Comparison of ENCODE assay signal across 13 cellular contexts in genomic region chr13:74930402-74931165, GRCh38.
DNase-seq lines count a peak whose midpoint lies in the region; ATAC-seq, FAIRE-seq and TF ChIP-seq lines count a peak whose summit lies in the region.
"Had no signal": no experiment of that assay in that cellular context is flagged by ENCODE, and none has a peak within 500 bp of the region (broad histone marks: within the 10 kb centered on the region; RNA-seq: fewer than 3 reads in every experiment).

No MANE protein-coding gene starts in this region.

- H3K36me3 Mint-ChIP-seq in activated CD4-positive, alpha-beta memory T cell treated with anti-CD3 and anti-CD28 coated beads, Interleukin-2, amount 10 ng/mL, durations not matched to agents 7 days and 5 days (ENCODE audit: low read depth) = no peaks in the 10 kb centered on the region

- no peaks in the 10 kb centered on the region for H3K79me2 ChIP-seq in PC-3 (ENCODE audit: low read length)
- no peaks in the 10 kb centered on the region for H3K79me2 ChIP-seq in fibroblast of lung (ENCODE audit: control insufficient read depth, insufficient read depth, low read length)

- H3K36me3 ChIP-seq in PC-3 (ENCODE audit: low read depth, low read length) = no peaks in the 10 kb centered on the region
- H3K36me3 ChIP-seq in fibroblast of lung (ENCODE audit: control insufficient read depth, insufficient read depth, low read length) = no peaks in the 10 kb centered on the region
- H3K36me3 ChIP-seq in small intestine (ENCODE audit: control insufficient read depth in 2 of 2, insufficient read depth in 2 of 2, low read length in 2 of 2) = no peaks in the 10 kb centered on the region
- H3K36me3 ChIP-seq: left lung, thoracic aorta had no signal

- H4K20me1 ChIP-seq in PC-3 (ENCODE audit: low read length) (no peaks in the 10 kb centered on the region), fibroblast of lung (ENCODE audit: control insufficient read depth, extremely low read depth, insufficient read depth, low read length) (no peaks in the 10 kb centered on the region)

- no peak overlapping the region for H3K4me3 Mint-ChIP-seq in activated CD4-positive, alpha-beta memory T cell treated with anti-CD3 and anti-CD28 coated beads, Interleukin-2, amount 10 ng/mL, durations not matched to agents 7 days and 5 days

- POLR2A ChIA-PET in PC-3 (lab: Charles Lee; ENCODE audit: unreplicated experiment) = interaction anchor here (0.6 kb wide), 1 partner anchor 614 kb away, joined by 4 read pairs; no protein-coding TSS in a partner anchor
- POLR2A ChIA-PET in activated CD4-positive, alpha-beta memory T cell treated with anti-CD3 and anti-CD28 coated beads, Interleukin-2, amount 10 ng/mL, durations not matched to agents 7 days and 5 days (lab: Charles Lee) = no interaction called here

- H3K9me2 ChIP-seq in PC-3 (replicated peaks; ENCODE audit: low read length) = no peaks in the 10 kb centered on the region

- DNase-seq in PC-3 (peak; percentile 86), fibroblast of lung (ENCODE audit: low read depth in 2 of 2) (peak; percentile 64 to 74), small intestine (no peak), NCI-H748 (lab: John Stamatoyannopoulos, UW; ENCODE audit: unreplicated experiment) (no peak)
- no peak for DNase-seq in activated CD4-positive, alpha-beta memory T cell treated with anti-CD3 and anti-CD28 coated beads, Interleukin-2, amount 10 ng/mL, durations not matched to agents 7 days and 5 days
- DNase-seq in activated T-cell treated with anti-CD3 and anti-CD28 coated beads, Interleukin-2, amount 50 U/mL, for 48 hours = no peak
- DNase-seq: activated CD8-positive, alpha-beta memory T cell treated with anti-CD3 and anti-CD28 coated beads for 24 hours; left lung; NCI-H524 treated with DMSO at 0.1 percent for 48 hours; occipital lobe had no signal

- no peak overlapping the region for H3K27ac Mint-ChIP-seq in activated CD4-positive, alpha-beta memory T cell treated with anti-CD3 and anti-CD28 coated beads, Interleukin-2, amount 10 ng/mL, durations not matched to agents 7 days and 5 days

- H3K4me3 ChIP-seq in PC-3 (ENCODE audit: low read length) (peak overlapping the region; percentile 14; the same call in 1 of the 2 replicates), fibroblast of lung (replicated peaks in 1 of 4; ENCODE audit: control extremely low read depth in 1 of 4, insufficient read depth in 1 of 4, low read depth in 3 of 4, low read length in 4 of 4) (no peak overlapping the region), small intestine (ENCODE audit: low read depth in 1 of 2, low read length in 2 of 2) (no peak overlapping the region)
- H3K4me3 ChIP-seq: left lung, thoracic aorta had no signal

- CTCF ChIA-PET in PC-3 (lab: Charles Lee) = no interaction called here
- CTCF ChIA-PET in activated CD4-positive, alpha-beta memory T cell treated with anti-CD3 and anti-CD28 coated beads, Interleukin-2, amount 10 ng/mL, durations not matched to agents 7 days and 5 days (lab: Charles Lee) = interaction anchor here (1.1 kb wide), 1 partner anchor 16 kb away, joined by 3 read pairs; no protein-coding TSS in a partner anchor

- H3K9ac ChIP-seq in PC-3 (ENCODE audit: low read length) (peak overlapping the region; percentile 56), fibroblast of lung (ENCODE audit: insufficient read depth, low read length) (no peak overlapping the region)

- FAIRE-seq in small intestine (lab: Jason Lieb, UNC) = no peak

- intact Hi-C loops in PC-3 (cut with micrococcal nuclease) = loop anchor here (1.0 to 5.0 kb wide), 3 partner anchors 44 to 59 kb away; no protein-coding TSS in a partner anchor

- no peaks in the 10 kb centered on the region for H3K4me1 Mint-ChIP-seq in activated CD4-positive, alpha-beta memory T cell treated with anti-CD3 and anti-CD28 coated beads, Interleukin-2, amount 10 ng/mL, durations not matched to agents 7 days and 5 days

- H3K4me2 ChIP-seq in PC-3 (ENCODE audit: low read length) (peak overlapping the region; percentile 74), fibroblast of lung (ENCODE audit: extremely low read depth, insufficient read depth, low read length) (no peak overlapping the region)

- H3K27me3 ChIP-seq in PC-3 (ENCODE audit: low read length) = no peaks in the 10 kb centered on the region
- H3K27me3 ChIP-seq in fibroblast of lung (ENCODE audit: control insufficient read depth, insufficient read depth, low read length) = no peaks in the 10 kb centered on the region
- H3K27me3 ChIP-seq in small intestine (ENCODE audit: control insufficient read depth in 2 of 2, insufficient read depth in 2 of 2, low read length in 2 of 2) = no peaks in the 10 kb centered on the region
- H3K27me3 ChIP-seq: left lung had no signal

- TF ChIP-seq CTCF in 22Rv1 (IDR thresholded peaks at IDR 0.05) = no peak
- TF ChIP-seq CTCF in PC-3 (conservative IDR thresholded peaks at IDR 0.05; ENCODE audit: low read depth, low read length) = no peak
- no peak for TF ChIP-seq CTCF in fibroblast of lung (conservative IDR thresholded peaks at IDR 0.05 in 1 of 2, IDR thresholded peaks at IDR 0.05 in 1 of 2; ENCODE audit: low read depth in 1 of 2, low read length in 2 of 2)

- WGBS in small intestine, 3 donors = 72 to 84% (median 80%) methylated on average over 3 of the region's 3 CpGs

- H3K27ac ChIP-seq in 22Rv1 (peak overlapping the region; percentile 64; the same call in 1 of the 2 replicates), PC-3 (ENCODE audit: low read length) (peak overlapping the region; percentile 86), fibroblast of lung (ENCODE audit: insufficient read depth, low read length) (no peak overlapping the region), small intestine (ENCODE audit: low read depth in 1 of 2, low read length in 1 of 2) (no peak overlapping the region)
- H3K27ac ChIP-seq: left lung, thoracic aorta had no signal

- peaks cover 33% of the 10 kb centered on the region for H3K4me1 ChIP-seq in PC-3 (ENCODE audit: insufficient read depth, low read length)
- H3K4me1 ChIP-seq in fibroblast of lung (ENCODE audit: control insufficient read depth, extremely low read depth, insufficient read depth, low read length) = peaks cover 2% of the 10 kb centered on the region
- H3K4me1 ChIP-seq in small intestine (ENCODE audit: control insufficient read depth in 2 of 2, insufficient read depth in 1 of 2, low read depth in 1 of 2, low read length in 1 of 2) = no peaks in the 10 kb centered on the region
- H3K4me1 ChIP-seq: left lung had no signal

- H3F3A ChIP-seq in PC-3 (ENCODE audit: low read length, unreplicated experiment) = no peaks in the 10 kb centered on the region

- ATAC-seq in GM18870 (IDR thresholded peaks at IDR 0.05; ENCODE audit: unreplicated experiment) = peak; percentile 61
- ATAC-seq in PC-3 = peak; percentile 74
- ATAC-seq: left lung had no signal

- H3K9me3 ChIP-seq in PC-3 (ENCODE audit: low read length) (no peaks in the 10 kb centered on the region), fibroblast of lung (ENCODE audit: control insufficient read depth, insufficient read depth, low read depth, low read length) (no peaks in the 10 kb centered on the region), small intestine (ENCODE audit: control insufficient read depth, low read depth) (no peaks in the 10 kb centered on the region)
- H3K9me3 ChIP-seq: thoracic aorta had no signal

- BruUV-seq in PC-3 (replicated peaks; lab: Mats Ljungman, UMichigan) = TSS peak; percentile 77

- H3K9me3 Mint-ChIP-seq in activated CD4-positive, alpha-beta memory T cell treated with anti-CD3 and anti-CD28 coated beads, Interleukin-2, amount 10 ng/mL, durations not matched to agents 7 days and 5 days = no peaks in the 10 kb centered on the region

- H3K27me3 Mint-ChIP-seq in activated CD4-positive, alpha-beta memory T cell treated with anti-CD3 and anti-CD28 coated beads, Interleukin-2, amount 10 ng/mL, durations not matched to agents 7 days and 5 days = no peaks in the 10 kb centered on the region

- no peak overlapping the region for H2AFZ ChIP-seq in PC-3 (ENCODE audit: low read length)
- no peak overlapping the region for H2AFZ ChIP-seq in fibroblast of lung (ENCODE audit: low read length)

Comparison
In these comparisons a context has a peak if more than half of its experiments do, and no peak if none do; other contexts are left out.
1. H3K27ac ChIP-seq: peak in 22Rv1 (single experiment) and PC-3 (single experiment); none in fibroblast of lung (single experiment) and small intestine (0 of 2).
2. DNase-seq: peak in PC-3 (single experiment) and fibroblast of lung (2 of 2); none in small intestine (single experiment), NCI-H748 (single experiment), activated CD4-positive, alpha-beta memory T cell treated with anti-CD3 and anti-CD28 coated beads, Interleukin-2, amount 10 ng/mL, durations not matched to agents 7 days and 5 days (single experiment) and activated T-cell treated with anti-CD3 and anti-CD28 coated beads, Interleukin-2, amount 50 U/mL, for 48 hours (0 of 2).